Comparison of ENCODE assay signal across 39 cellular contexts in genomic region chr14:32166924-32167323, GRCh38. TPM values are rescaled to one million over a fixed set of nuclear protein-coding genes. Genes with fewer than 3 reads are reported as not detected.
"Had no signal": no experiment of that assay in that cellular context is flagged by ENCODE, and none has a peak within 500 bp of the region (broad histone marks: within the 10 kb centered on the region; RNA-seq: fewer than 3 reads in every experiment).

No MANE protein-coding gene starts in this region.

- H3K9me3 ChIP-seq: MG63 had no signal

- H3K27me3 ChIP-seq: MG63 had no signal

- DNase-seq: Karpas-422, Kasumi-1, MG63, MM.1S, MV-4-11, NCI-H1048, NCI-H1092, NCI-H1092 treated with DMSO at 0.1 percent for 48 hours, NCI-H1105, NCI-H1105 treated with DMSO at 0.1 percent for 48 hours, NCI-H1417, NCI-H1417 treated with DMSO at 0.1 percent for 48 hours, NCI-H1436, NCI-H1436 treated with DMSO at 0.1 percent for 48 hours, NCI-H146, NCI-H1694, NCI-H1694 treated with DMSO at 0.1 percent for 48 hours, NCI-H187, NCI-H187 treated with DMSO at 0.1 percent for 48 hours, NCI-H1930, NCI-H2029, NCI-H2029 treated with DMSO at 0.1 percent for 48 hours, NCI-H2081, NCI-H2081 treated with DMSO at 0.1 percent for 48 hours, NCI-H2107, NCI-H2171, NCI-H2171 treated with DMSO at 0.1 percent for 48 hours, NCI-H2227 treated with DMSO at 0.1 percent for 48 hours, NCI-H226, NCI-H345, NCI-H446, NCI-H446 treated with DMSO at 0.1 percent for 48 hours, NCI-H510A, NCI-H510A treated with DMSO at 0.1 percent for 48 hours, NCI-H524 had no signal

- H3K4me3 ChIP-seq: MG63 had no signal

- H3K36me3 ChIP-seq: MG63 had no signal

RNA-seq across cellular contexts. Expression of gene RNU6-7, which starts 34.9 kb away (rescaled TPM):
- total RNA-seq: LHCN-M2, M059J, MCF 10A, NCI-H460 had no signal

RNA-seq across cellular contexts. Expression of gene RNU6-8, which starts 36.1 kb away (rescaled TPM):
- total RNA-seq: LHCN-M2, M059J, MCF 10A, NCI-H460 had no signal
